In the genomic region with DNA sequence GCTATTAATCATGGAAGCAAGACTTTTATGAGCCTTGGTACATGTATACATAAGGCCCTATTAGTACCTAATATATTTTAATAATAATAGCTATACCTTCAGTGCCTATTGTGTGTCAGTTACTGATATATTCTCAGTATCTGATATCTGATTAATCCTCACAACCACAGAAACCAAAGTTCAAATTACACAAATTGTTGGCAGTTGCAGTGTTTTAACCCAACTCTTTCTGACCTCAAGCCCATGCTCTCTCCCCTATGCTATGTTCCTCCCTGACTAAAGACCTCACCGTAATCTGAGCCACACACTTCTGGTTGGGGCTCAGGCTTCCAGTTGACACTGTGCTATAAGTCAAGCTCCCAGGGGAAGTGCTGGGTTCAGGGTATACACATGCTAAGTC, we compare ENCODE assay signal across 20 cellular contexts.
"Had no signal": no experiment of that assay in that cellular context is flagged by ENCODE, and none has a peak within 500 bp of the region (broad histone marks: within the 10 kb centered on the region; RNA-seq: fewer than 3 reads in every experiment).

No MANE protein-coding gene starts in this region.

- DNase-seq: IMR-90, Karpas-422, KG1, MM.1S, NCI-H1092 treated with DMSO at 0.1 percent for 48 hours, NCI-H1436 treated with DMSO at 0.1 percent for 48 hours, NCI-H1694, NCI-H187 treated with DMSO at 0.1 percent for 48 hours, NCI-H2029 treated with DMSO at 0.1 percent for 48 hours, NCI-H2227 treated with DMSO at 0.1 percent for 48 hours, NCI-H446, NCI-H510A, NCI-H524 treated with DMSO at 0.1 percent for 48 hours, NCI-H69, NCI-H774, Right ventricle myocardium superior, RPMI8226, SIG-M5 had no signal

- ATAC-seq: SK-N-SH treated with all-trans-retinoic acid at 6 μM for 48 hours had no signal

- FAIRE-seq: RCC 7860 had no signal
